Comparison of ENCODE assay signal across 17 cellular contexts in the genomic region with DNA sequence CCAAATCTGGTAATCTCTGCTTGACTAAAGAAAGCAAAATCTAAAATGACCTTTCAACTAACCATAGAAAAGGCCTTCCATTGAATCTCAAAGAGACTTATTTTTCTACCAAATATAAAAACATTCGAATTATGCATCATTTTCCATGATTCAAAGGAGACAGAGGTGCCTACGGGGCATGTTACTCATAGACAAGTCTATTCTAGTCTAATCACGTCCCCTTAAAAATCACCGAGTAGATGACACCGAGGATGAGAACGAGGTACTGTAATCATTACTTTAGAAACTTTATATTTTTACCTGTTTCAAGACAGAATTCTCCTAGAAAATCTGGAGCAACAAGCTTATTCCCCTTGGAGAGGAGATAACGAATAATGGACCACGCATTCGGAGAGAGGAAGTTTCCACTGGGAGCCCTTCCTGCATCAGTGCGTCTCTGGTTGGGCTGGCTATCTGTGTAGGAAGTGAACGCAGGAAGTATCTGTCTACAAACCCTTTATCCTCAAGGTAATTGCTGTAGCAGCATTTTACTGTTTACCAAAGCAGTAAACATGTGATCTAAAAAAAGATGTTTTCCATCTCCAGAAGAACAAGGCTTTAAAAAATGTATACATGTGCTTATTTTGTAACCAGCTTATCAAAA. TPM values are rescaled to one million over a fixed set of nuclear protein-coding genes. Genes with fewer than 3 reads are reported as not detected.
DNase-seq lines count a peak whose midpoint lies in the region; ATAC-seq and TF ChIP-seq lines count a peak whose summit lies in the region.
"Had no signal": no experiment of that assay in that cellular context is flagged by ENCODE, and none has a peak within 500 bp of the region (broad histone marks: within the 10 kb centered on the region; RNA-seq: fewer than 3 reads in every experiment).

No MANE protein-coding gene starts in this region.

- H3K4me1 ChIP-seq in mammary epithelial cell (ENCODE audit: insufficient read depth, low read length) (peaks cover 47% of the 10 kb centered on the region), liver (ENCODE audit: control insufficient read depth in 4 of 4, insufficient read depth in 4 of 4, low read length in 3 of 4) (peaks cover 0 to 2% (median 0%) of the 10 kb centered on the region in 4 donors), vagina (peaks cover 20% of the 10 kb centered on the region)

- dilution Hi-C loops in mammary epithelial cell (cut with HindIII; ENCODE audit: low sequenced_read_pairs), result no loop called here

- TSS peak; percentile 50 for BruUV-seq in mammary epithelial cell (replicated peaks; lab: Mats Ljungman, UMichigan)

- no peak for DNase-seq in left ventricle myocardium superior
- no peak for DNase-seq in cardiac septum (ENCODE audit: low spot score)
- peak; percentile 86 for DNase-seq in mammary epithelial cell
- no peak for DNase-seq in vagina (ENCODE audit: extremely low spot score in 2 of 2)
- DNase-seq in NCI-H82 (lab: John Stamatoyannopoulos, UW), result no peak
- no peak for DNase-seq in NCI-H146 treated with DMSO at 0.1 percent for 48 hours (lab: John Stamatoyannopoulos, UW; ENCODE audit: unreplicated experiment)
- DNase-seq: activated CD4-positive, alpha-beta memory T cell treated with anti-CD3 and anti-CD28 coated beads for 36 hours; activated effector memory CD4-positive, alpha-beta T cell treated with Interleukin-2 at 50 U/mL for 16 hours; endodermal cell; KG1; mesendoderm; OCI-M1; stimulated activated CD4-positive, alpha-beta T cell treated with anti-CD3 and anti-CD28 coated beads, Interleukin-1b, Interleukin-23, amount 100 ng/mL, for 48 hours had no signal

- H3K9ac ChIP-seq in mammary epithelial cell (ENCODE audit: insufficient read depth, low read length), result peak overlapping the region; percentile 72
- no peak overlapping the region for H3K9ac ChIP-seq in liver (ENCODE audit: low read depth in 1 of 2, low read length in 2 of 2)

- H3K9me3 ChIP-seq in mammary epithelial cell (replicated peaks; ENCODE audit: insufficient read depth, low read length) (no peaks in the 10 kb centered on the region), liver (ENCODE audit: control insufficient read depth in 4 of 4, low read length in 3 of 4) (no peaks in the 10 kb centered on the region), vagina (no peaks in the 10 kb centered on the region)

- no peak for TF ChIP-seq POLR2A in vagina (IDR thresholded peaks at IDR 0.05)

- H3K27ac ChIP-seq in mammary epithelial cell (ENCODE audit: insufficient read depth, low read depth, low read length) (peak overlapping the region; percentile 96), liver (ENCODE audit: low read depth in 1 of 2, low read length in 2 of 2) (no peak overlapping the region), vagina (peak overlapping the region; percentile 46)

- WGBS in mammary epithelial cell (ENCODE audit: low coverage, missing lambda C conversion rate), result 1% methylated on average over 11 of the region's 11 CpGs
- 63% methylated on average over 11 of the region's 11 CpGs for WGBS in liver

- ATAC-seq in left ventricle myocardium superior (peak; percentile 26), GM19351 (IDR thresholded peaks at IDR 0.05; ENCODE audit: unreplicated experiment) (no peak)

- CTCF ChIA-PET in mammary epithelial cell (lab: Charles Lee; ENCODE audit: low non-redundant PET), result no interaction called here

- H4K20me1 ChIP-seq in mammary epithelial cell (ENCODE audit: insufficient read depth, low read length), result no peaks in the 10 kb centered on the region

- intact Hi-C loops in left ventricle myocardium superior (cut with micrococcal nuclease), result no loop called here
- intact Hi-C loops in cardiac septum (cut with DNase I), result no loop called here
- intact Hi-C loops in mammary epithelial cell (cut with micrococcal nuclease), result no loop called here
- intact Hi-C loops in vagina (cut with DNase I), result no loop called here

- no peak for TF ChIP-seq CTCF in mammary epithelial cell (conservative IDR thresholded peaks at IDR 0.05 in 1 of 2, IDR thresholded peaks at IDR 0.05 in 1 of 2; ENCODE audit: extremely low read depth in 1 of 2, insufficient read depth in 1 of 2, low read depth in 1 of 2, low read length in 2 of 2)
- no peak for TF ChIP-seq CTCF in liver (IDR thresholded peaks at IDR 0.05; ENCODE audit: low read depth, low read length, missing input control)
- no peak for TF ChIP-seq CTCF in vagina (IDR thresholded peaks at IDR 0.05)

- no peaks in the 10 kb centered on the region for H3K79me2 ChIP-seq in mammary epithelial cell (ENCODE audit: insufficient read depth, low read length)

- in situ Hi-C loops in mammary epithelial cell (cut with MboI; ENCODE audit: low sequenced_read_pairs in 2 of 2), result no loop called here

- H3K36me3 ChIP-seq in mammary epithelial cell (ENCODE audit: insufficient read depth, low read length), result no peaks in the 10 kb centered on the region
- no peaks in the 10 kb centered on the region for H3K36me3 ChIP-seq in liver (ENCODE audit: control insufficient read depth in 4 of 4, insufficient read depth in 3 of 4, low read depth in 1 of 4, low read length in 3 of 4)
- H3K36me3 ChIP-seq in vagina, result no peaks in the 10 kb centered on the region

- TF ChIP-seq RAD21 in liver (IDR thresholded peaks at IDR 0.05), result no peak

- H3K27me3 ChIP-seq in mammary epithelial cell (ENCODE audit: insufficient read depth, low read length) (no peaks in the 10 kb centered on the region), liver (ENCODE audit: control insufficient read depth in 4 of 4, insufficient read depth in 4 of 4, low read length in 3 of 4) (peaks cover 0 to 8% (median 0%) of the 10 kb centered on the region in 4 donors), vagina (no peaks in the 10 kb centered on the region)

- peak overlapping the region; percentile 72 for H2AFZ ChIP-seq in mammary epithelial cell (ENCODE audit: low read depth, low read length)

- peak overlapping the region; percentile 73 for H3K4me2 ChIP-seq in mammary epithelial cell (ENCODE audit: insufficient read depth, low read depth, low read length)

- H3K4me3 ChIP-seq in mammary epithelial cell (replicated peaks in 1 of 3; ENCODE audit: insufficient read depth in 1 of 3, low read depth in 2 of 3, low read length in 3 of 3) (peak overlapping the region in 2 of 3 experiments; percentile 18 to 21), liver (ENCODE audit: low read depth in 1 of 3, low read length in 3 of 3) (no peak overlapping the region), vagina (no peak overlapping the region)

TF ChIP-seq in liver, 16 proteins besides CTCF, POLR2A, EP300 and RAD21:
- no peak for TF ChIP-seq FOXA2 (IDR thresholded peaks at IDR 0.05)
- TF ChIP-seq, protein P1, sequence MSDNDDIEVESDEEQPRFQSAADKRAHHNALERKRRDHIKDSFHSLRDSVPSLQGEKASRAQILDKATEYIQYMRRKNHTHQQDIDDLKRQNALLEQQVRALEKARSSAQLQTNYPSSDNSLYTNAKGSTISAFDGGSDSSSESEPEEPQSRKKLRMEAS (IDR thresholded peaks at IDR 0.05), result peak; percentile 19

RNA-seq across cellular contexts. Expression of gene ERG, which starts 9.5 kb away (rescaled TPM):
- total RNA-seq in left ventricle myocardium superior, result 19.3 TPM
- total RNA-seq in cardiac septum, result 15.5 TPM
- under 1 TPM; 0.12 to 0.83 TPM for total RNA-seq in mammary epithelial cell
- 0.26 TPM for polyA plus RNA-seq in mammary epithelial cell
- not detected for polyA minus RNA-seq in mammary epithelial cell
- 1 to 10 TPM; 3.3 to 4.1 TPM for total RNA-seq in liver
- polyA plus RNA-seq in liver, result 1 to 10 TPM; 4.1 to 6.0 TPM
- 20.9 TPM for total RNA-seq in vagina
- total RNA-seq: activated CD4-positive, alpha-beta memory T cell treated with anti-CD3 and anti-CD28 coated beads for 36 hours; endodermal cell; progenitor cell of endocrine pancreas had no signal
- polyA plus RNA-seq: AG04450 had no signal

Comparison
In these comparisons a context has a peak if more than half of its experiments do, and no peak if none do; other contexts are left out.
1. H3K27ac ChIP-seq: peak in mammary epithelial cell (single experiment) and vagina (single experiment); none in liver (0 of 2).
2. H3K4me3 ChIP-seq: peak in mammary epithelial cell (2 of 3); none in liver (0 of 3) and vagina (0 of 2).